15 cellular contexts compared by ENCODE assay signal in the genomic region with DNA sequence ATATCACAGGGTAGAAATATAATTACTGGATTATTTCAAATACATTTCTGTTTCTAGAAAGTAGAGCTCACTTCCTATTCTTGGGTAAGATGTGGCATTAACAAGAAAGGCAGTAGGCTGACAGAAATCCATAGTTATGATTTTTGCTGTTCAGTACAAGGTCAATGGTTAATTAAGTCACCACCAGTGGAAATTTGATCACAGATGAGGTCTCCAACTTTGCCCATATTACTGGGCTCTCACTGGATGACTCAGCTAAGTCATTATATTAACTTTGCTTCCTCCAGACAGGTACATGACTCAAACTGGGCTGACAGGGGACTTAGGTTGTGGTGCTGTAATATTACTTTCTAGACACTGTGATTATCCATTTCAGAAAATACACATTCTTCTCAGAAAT.
DNase-seq lines count a peak whose midpoint lies in the region; ATAC-seq, FAIRE-seq and TF ChIP-seq lines count a peak whose summit lies in the region.
"Had no signal": no experiment of that assay in that cellular context is flagged by ENCODE, and none has a peak within 500 bp of the region (broad histone marks: within the 10 kb centered on the region; RNA-seq: fewer than 3 reads in every experiment).

No MANE protein-coding gene starts in this region.

- H3K4me1 ChIP-seq in Caco-2, result no peaks in the 10 kb centered on the region
- H3K4me1 ChIP-seq: colonic mucosa, SJSA1, thyroid gland had no signal

- H3K27me3 ChIP-seq in Caco-2 (replicated peaks; ENCODE audit: control insufficient read depth, insufficient read depth, low read length), result no peaks in the 10 kb centered on the region
- H3K27me3 ChIP-seq: colonic mucosa, SJSA1, thyroid gland had no signal

- no peaks in the 10 kb centered on the region for H3K27me3 Mint-ChIP-seq in Caco-2 (ENCODE audit: insufficient read depth, unreplicated experiment)

- DNase-seq in astrocyte of the hippocampus (ENCODE audit: low read depth, low spot score) (peak; percentile 29), HTR-8/SVneo (ENCODE audit: insufficient read length, low spot score) (no peak), Caco-2 (no peak), NCI-H2196 (lab: John Stamatoyannopoulos, UW; ENCODE audit: unreplicated experiment) (no peak)
- DNase-seq: activated effector memory CD4-positive, alpha-beta T cell treated with anti-CD3 and anti-CD28 coated beads, Interleukin-2, amount 50 U/mL, for 16 hours; colonic mucosa; mesenchymal stem cell; NCI-H226; thyroid gland had no signal

- POLR2A ChIA-PET in Caco-2 (lab: Charles Lee), result no interaction called here

- no peak for FAIRE-seq in HTR-8/SVneo (lab: Jason Lieb, UNC)
- FAIRE-seq: K562 had no signal

- no peaks in the 10 kb centered on the region for H3K36me3 ChIP-seq in Caco-2 (ENCODE audit: control insufficient read depth, insufficient read depth, low read length)
- H3K36me3 ChIP-seq: colonic mucosa, SJSA1, thyroid gland had no signal

- CTCF ChIA-PET in Caco-2 (lab: Charles Lee), result no interaction called here

- intact Hi-C loops in Caco-2 (cut with micrococcal nuclease; ENCODE audit: unreplicated experiment), result no loop called here

- no peak overlapping the region for H3K27ac Mint-ChIP-seq in Caco-2 (ENCODE audit: unreplicated experiment)

- BruUV-seq in Caco-2 (replicated peaks; lab: Mats Ljungman, UMichigan), result no TSS peak

- ATAC-seq in GM18502 (IDR thresholded peaks at IDR 0.05; ENCODE audit: poor library complexity, unreplicated experiment), result peak; percentile 72
- ATAC-seq in GM21529 (IDR thresholded peaks at IDR 0.05; ENCODE audit: unreplicated experiment), result peak; percentile 70
- ATAC-seq in HG03175 (IDR thresholded peaks at IDR 0.05; ENCODE audit: unreplicated experiment), result peak; percentile 81
- no peak for ATAC-seq in GM21381 (IDR thresholded peaks at IDR 0.05; ENCODE audit: unreplicated experiment)
- ATAC-seq: K562 had no signal

- TF ChIP-seq CTCF in Caco-2 (IDR thresholded peaks at IDR 0.05; ENCODE audit: insufficient read depth in 1 of 2, low read depth in 1 of 2, low read length in 1 of 2, severe bottlenecking in 1 of 2, unreplicated experiment in 1 of 2), result no peak

- H3K4me1 Mint-ChIP-seq in Caco-2 (ENCODE audit: low read depth, unreplicated experiment), result no peaks in the 10 kb centered on the region

- H3K9me3 Mint-ChIP-seq in Caco-2 (ENCODE audit: unreplicated experiment), result no peaks in the 10 kb centered on the region

- no peak overlapping the region for H3K4me3 ChIP-seq in Caco-2 (ENCODE audit: low read depth, low read length)
- H3K4me3 ChIP-seq: colonic mucosa, K562, SJSA1, thyroid gland had no signal

- no peaks in the 10 kb centered on the region for H3K36me3 Mint-ChIP-seq in Caco-2 (ENCODE audit: insufficient read depth, unreplicated experiment)

- H3K9me3 ChIP-seq in Caco-2, result no peaks in the 10 kb centered on the region
- H3K9me3 ChIP-seq: colonic mucosa, SJSA1, thyroid gland had no signal

- no peak overlapping the region for H3K4me3 Mint-ChIP-seq in Caco-2 (ENCODE audit: unreplicated experiment)
